ENCODE assay signal across 10 cellular contexts in genomic region chr10:19958787-19959186, GRCh38.
DNase-seq lines count a peak whose midpoint lies in the region; ATAC-seq, FAIRE-seq and TF ChIP-seq lines count a peak whose summit lies in the region.
"Had no signal": no experiment of that assay in that cellular context is flagged by ENCODE, and none has a peak within 500 bp of the region (broad histone marks: within the 10 kb centered on the region; RNA-seq: fewer than 3 reads in every experiment).

No MANE protein-coding gene starts in this region.

- no peaks in the 10 kb centered on the region for H3K36me3 ChIP-seq in endodermal cell (ENCODE audit: control insufficient read depth, insufficient read depth, low read length)
- H3K36me3 ChIP-seq: colonic mucosa had no signal

- peak; percentile 89 for ATAC-seq in GM21390 (IDR thresholded peaks at IDR 0.05; ENCODE audit: unreplicated experiment)
- ATAC-seq in HG03095 (IDR thresholded peaks at IDR 0.05; ENCODE audit: unreplicated experiment): peak; percentile 82

- H3K4me1 ChIP-seq in endodermal cell (ENCODE audit: control insufficient read depth, insufficient read depth, low read length): no peaks in the 10 kb centered on the region
- H3K4me1 ChIP-seq: colonic mucosa had no signal

- H3K4me3 ChIP-seq in epithelial cell of proximal tubule (ENCODE audit: low read depth, low read length) (no peak overlapping the region), endodermal cell (ENCODE audit: low read length) (no peak overlapping the region)
- H3K4me3 ChIP-seq: colonic mucosa had no signal

- no peak overlapping the region for H3K27ac ChIP-seq in endodermal cell (ENCODE audit: low read depth, low read length)
- H3K27ac ChIP-seq: colonic mucosa had no signal

- no peaks in the 10 kb centered on the region for H3K9me3 ChIP-seq in endodermal cell (ENCODE audit: control insufficient read depth, low read length)
- H3K9me3 ChIP-seq: colonic mucosa had no signal

- H3K36me3 Mint-ChIP-seq in endodermal cell (ENCODE audit: low read depth): peaks cover 4% of the 10 kb centered on the region

- DNase-seq in GM18507 (ENCODE audit: extremely low spot score, insufficient read length, low read depth): peak; percentile 18
- peak; percentile 39 for DNase-seq in epithelial cell of proximal tubule (ENCODE audit: low read depth)
- no peak for DNase-seq in SW480 (ENCODE audit: low spot score)
- DNase-seq in stimulated activated CD4-positive, alpha-beta T cell treated with anti-CD3 and anti-CD28 coated beads, Interleukin-4, amount 100 ng/mL, for 4 hours: no peak
- no peak for DNase-seq in nucleus accumbens (lab: John Stamatoyannopoulos, UW)
- DNase-seq in endodermal cell: no peak
- DNase-seq: colonic mucosa had no signal

- no peaks in the 10 kb centered on the region for H3K27me3 Mint-ChIP-seq in endodermal cell (ENCODE audit: insufficient read depth)

- TF ChIP-seq CTCF in epithelial cell of proximal tubule (conservative IDR thresholded peaks at IDR 0.05; ENCODE audit: low read depth, low read length) (no peak), endodermal cell (conservative IDR thresholded peaks at IDR 0.05) (no peak)

- no peak overlapping the region for H3K27ac Mint-ChIP-seq in endodermal cell
- H3K27ac Mint-ChIP-seq: activated T-helper 2 cell treated with anti-CD3 and anti-CD28 coated beads, Interferon-gamma antibody, Interleukin-2, Interleukin-4, amounts not matched to agents 10 μg/mL and 5 μg/mL and 100 μg/mL, durations not matched to agents 14 hours and 24 hours and 36 hours had no signal

- peaks cover 10% of the 10 kb centered on the region for H3K4me1 Mint-ChIP-seq in endodermal cell

- peak; percentile 93 for FAIRE-seq in GM18507 (lab: Jason Lieb, UNC)

- H3K27me3 ChIP-seq in endodermal cell (ENCODE audit: control insufficient read depth, insufficient read depth, low read length, poor library complexity, severe bottlenecking): no peaks in the 10 kb centered on the region
- H3K27me3 ChIP-seq: colonic mucosa had no signal

- no peak overlapping the region for H3K9ac ChIP-seq in endodermal cell (ENCODE audit: extremely low read depth, low read length, poor library complexity, severe bottlenecking)

- H3K9me3 Mint-ChIP-seq in endodermal cell: peaks cover 2% of the 10 kb centered on the region

- no peak overlapping the region for H3K4me3 Mint-ChIP-seq in endodermal cell

Comparison
In these comparisons a context has a peak if more than half of its experiments do, and no peak if none do; other contexts are left out.
1. DNase-seq: peak in GM18507 (single experiment) and epithelial cell of proximal tubule (single experiment); none in SW480 (single experiment), stimulated activated CD4-positive, alpha-beta T cell treated with anti-CD3 and anti-CD28 coated beads, Interleukin-4, amount 100 ng/mL, for 4 hours (0 of 2), nucleus accumbens (0 of 56) and endodermal cell (single experiment).